In genomic region chr13:101982903-101983302, GRCh38 we compare ENCODE assay signal across 13 cellular contexts.
"Had no signal": no experiment of that assay in that cellular context is flagged by ENCODE, and none has a peak within 500 bp of the region (broad histone marks: within the 10 kb centered on the region; RNA-seq: fewer than 3 reads in every experiment).

No MANE protein-coding gene starts in this region.

- DNase-seq: activated CD4-positive, CD25-positive, alpha-beta regulatory T cell treated with anti-CD3 and anti-CD28 coated beads, Interleukin-2, amount 50 U/mL, for 72 hours; activated naive CD4-positive, alpha-beta T cell treated with anti-CD3 and anti-CD28 coated beads, Interleukin-2, amount 10 ng/mL, durations not matched to agents 7 days and 5 days; effector memory CD4-positive, alpha-beta T cell; foreskin keratinocyte; mucosa of descending colon; natural killer cell; posterior cingulate gyrus; stimulated activated CD4-positive, alpha-beta T cell treated with anti-CD3 and anti-CD28 coated beads, Interleukin-4, amount 100 ng/mL, for 4 hours; stimulated activated CD8-positive, alpha-beta memory T cell treated with anti-CD3 and anti-CD28 coated beads, Interleukin-4, amount 100 ng/mL, for 48 hours; stimulated activated naive CD4-positive, alpha-beta T cell treated with Interleukin-2 at 50 U/mL for 16 hours; T1000; upper lobe of left lung had no signal

- ATAC-seq: foreskin keratinocyte, left lobe of liver, mucosa of descending colon, natural killer cell had no signal
